In the genomic region with DNA sequence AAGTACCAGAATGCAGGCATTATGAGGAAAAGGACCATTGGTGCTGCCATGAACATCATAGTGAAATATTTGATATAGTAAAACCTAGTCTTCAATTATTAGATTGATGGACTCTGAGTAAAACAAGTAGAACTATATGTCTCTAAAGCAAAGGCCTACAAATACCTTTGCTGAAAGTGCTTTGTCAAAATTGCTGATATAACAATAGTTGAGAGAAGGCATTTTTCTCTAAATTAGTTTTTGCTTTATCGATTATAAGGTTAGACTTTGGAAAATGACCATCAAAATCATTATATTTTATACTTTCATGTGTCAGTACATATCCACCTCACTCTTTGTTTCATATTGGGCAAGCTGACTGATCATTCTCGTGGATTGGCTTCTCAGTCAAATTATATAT, we compare ENCODE assay signal across 8 cellular contexts.
"Had no signal": no experiment of that assay in that cellular context is flagged by ENCODE, and none has a peak within 500 bp of the region (broad histone marks: within the 10 kb centered on the region; RNA-seq: fewer than 3 reads in every experiment).

No MANE protein-coding gene starts in this region.

- H3K4me1 Mint-ChIP-seq: GM23338 had no signal

- FAIRE-seq: H1, H54, HTR-8/SVneo, K562 had no signal

- DNase-seq: H9, HCEC 1CT, KG1 had no signal

- H3K4me2 ChIP-seq: GM23338 had no signal

- H3K27ac Mint-ChIP-seq: GM23338, H9 had no signal

- H3K4me3 Mint-ChIP-seq: GM23338, H9 had no signal

- H2AFZ ChIP-seq: GM23338 had no signal

- H3K4me3 ChIP-seq: GM23338, K562 had no signal

- ATAC-seq: GM23338, K562 had no signal

- H3K9me3 Mint-ChIP-seq: GM23338, H9 had no signal
